ENCODE assay signal across 8 cellular contexts in genomic region chrX:49054073-49054762, GRCh38. TPM values are rescaled to one million over a fixed set of nuclear protein-coding genes. Genes with fewer than 3 reads are reported as not detected.
A peak's percentile ranks its signal among the peaks of the same experiment; 100 is the strongest.
DNase-seq lines count a peak whose midpoint lies in the region; ATAC-seq and TF ChIP-seq lines count a peak whose summit lies in the region.

No MANE protein-coding gene starts in this region.

- H3K4me1 ChIP-seq in DND-41 (ENCODE audit: insufficient read depth, low read length) (peaks cover 31% of the 10 kb centered on the region), fibroblast of lung (ENCODE audit: control insufficient read depth, extremely low read depth, insufficient read depth, low read length) (no peaks in the 10 kb centered on the region), prostate gland (replicated peaks) (no peaks in the 10 kb centered on the region)

- intact Hi-C loops in prostate gland (cut with DNase I) = no loop called here

- H4K20me1 ChIP-seq in DND-41 (ENCODE audit: insufficient read depth, low read length) (no peaks in the 10 kb centered on the region; the same call in 1 of the 2 replicates), fibroblast of lung (ENCODE audit: control insufficient read depth, extremely low read depth, insufficient read depth, low read length) (no peaks in the 10 kb centered on the region)

- H3K4me2 ChIP-seq in DND-41 (ENCODE audit: insufficient read depth, low read length) = peak overlapping the region; percentile 85
- H3K4me2 ChIP-seq in fibroblast of lung (ENCODE audit: extremely low read depth, insufficient read depth, low read length) = peak overlapping the region; percentile 25

- H3K79me2 ChIP-seq in DND-41 (ENCODE audit: insufficient read depth, low read length) = peaks cover 53% of the 10 kb centered on the region
- no peaks in the 10 kb centered on the region for H3K79me2 ChIP-seq in fibroblast of lung (ENCODE audit: control insufficient read depth, insufficient read depth, low read length)

- H3K27me3 ChIP-seq in DND-41 (ENCODE audit: insufficient read depth, low read length, poor library complexity) (no peaks in the 10 kb centered on the region), fibroblast of lung (ENCODE audit: control insufficient read depth, insufficient read depth, low read length) (no peaks in the 10 kb centered on the region), prostate gland (replicated peaks; ENCODE audit: insufficient read depth) (no peaks in the 10 kb centered on the region)

- no peak for ATAC-seq in DND-41 (ENCODE audit: insufficient read depth, low read depth)

- DNase-seq in DND-41 = no peak
- no peak for DNase-seq in SK-N-MC (ENCODE audit: low read depth, low spot score)
- DNase-seq in fibroblast of lung (ENCODE audit: low read depth in 2 of 2) = no peak
- no peak for DNase-seq in prostate gland (ENCODE audit: low spot score)
- DNase-seq in NCI-H2171 (lab: John Stamatoyannopoulos, UW) = no peak
- no peak for DNase-seq in NCI-H524 (lab: John Stamatoyannopoulos, UW)
- no peak for DNase-seq in DMS79 (lab: John Stamatoyannopoulos, UW)
- DNase-seq in activated gamma-delta T cell (lab: John Stamatoyannopoulos, UW) = no peak

- H3K4me3 ChIP-seq in DND-41 (ENCODE audit: low read depth in 1 of 2, low read length in 2 of 2) (peak overlapping the region; percentile 40 to 78; a peak in 3 of 4 replicates), SK-N-MC (peak overlapping the region; percentile 78), fibroblast of lung (replicated peaks in 1 of 4; ENCODE audit: control extremely low read depth in 1 of 4, insufficient read depth in 1 of 4, low read depth in 3 of 4, low read length in 4 of 4) (peak overlapping the region in 2 of 4 experiments; percentile 58 to 61), prostate gland (peak overlapping the region; percentile 55 to 56)

- peak overlapping the region; percentile 96 for H2AFZ ChIP-seq in DND-41 (ENCODE audit: low read depth, low read length)
- H2AFZ ChIP-seq in fibroblast of lung (ENCODE audit: low read length) = no peak overlapping the region

- no peaks in the 10 kb centered on the region for H3K9me3 ChIP-seq in DND-41 (ENCODE audit: insufficient read depth, low read length, severe bottlenecking)
- H3K9me3 ChIP-seq in SK-N-MC (ENCODE audit: low read depth, low read length) = no peaks in the 10 kb centered on the region
- no peaks in the 10 kb centered on the region for H3K9me3 ChIP-seq in fibroblast of lung (ENCODE audit: control insufficient read depth, insufficient read depth, low read depth, low read length)
- no peaks in the 10 kb centered on the region for H3K9me3 ChIP-seq in prostate gland

- TF ChIP-seq POLR2A in prostate gland (IDR thresholded peaks at IDR 0.05) = no peak

- peak overlapping the region; percentile 89 for H3K9ac ChIP-seq in DND-41 (ENCODE audit: low read depth, low read length)
- peak overlapping the region; percentile 68 for H3K9ac ChIP-seq in SK-N-MC (ENCODE audit: insufficient read length)
- no peak overlapping the region for H3K9ac ChIP-seq in fibroblast of lung (ENCODE audit: insufficient read depth, low read length)

- H3K27ac ChIP-seq in DND-41 (ENCODE audit: low read length) (peak overlapping the region; percentile 65), SK-N-MC (no peak overlapping the region), fibroblast of lung (ENCODE audit: insufficient read depth, low read length) (no peak overlapping the region), prostate gland (peak overlapping the region; percentile 82 to 88)

- no peaks in the 10 kb centered on the region for H3K36me3 ChIP-seq in DND-41 (ENCODE audit: insufficient read depth, low read length)
- H3K36me3 ChIP-seq in SK-N-MC (ENCODE audit: insufficient read depth, low read length) = no peaks in the 10 kb centered on the region
- no peaks in the 10 kb centered on the region for H3K36me3 ChIP-seq in fibroblast of lung (ENCODE audit: control insufficient read depth, insufficient read depth, low read length)
- H3K36me3 ChIP-seq in prostate gland = no peaks in the 10 kb centered on the region

- TF ChIP-seq CTCF in DND-41 (IDR thresholded peaks at IDR 0.05; ENCODE audit: borderline replicate concordance, extremely low read depth, low read length, poor library complexity, severe bottlenecking) (no peak), fibroblast of lung (conservative IDR thresholded peaks at IDR 0.05 in 1 of 2, IDR thresholded peaks at IDR 0.05 in 1 of 2; ENCODE audit: low read depth in 1 of 2, low read length in 2 of 2) (no peak), prostate gland (IDR thresholded peaks at IDR 0.05) (no peak)

- 86% methylated on average over 5 of the region's 5 CpGs for WGBS in prostate gland

RNA-seq across cellular contexts. Expression of gene CCDC120, which starts 4.6 kb away (rescaled TPM):
- total RNA-seq in fibroblast of lung (0.51 and 0.66 TPM in 2 replicates), prostate gland (10 to 100 TPM; 12.3 to 15.0 TPM)
- polyA plus RNA-seq in fibroblast of lung = 0.52 and 0.55 TPM in 2 replicates
- polyA plus RNA-seq in fibroblast of lung (2012) = 0.89 and 1.2 TPM in 2 replicates
- polyA minus RNA-seq in fibroblast of lung (ENCODE audit: low replicate concordance) = 2.0 and 2.2 TPM in 2 replicates

RNA-seq across cellular contexts. Expression of gene TFE3, which starts 11.1 kb away (rescaled TPM):
- 24.7 and 36.8 TPM in 2 replicates for total RNA-seq in fibroblast of lung
- 18.9 and 22.2 TPM in 2 replicates for polyA plus RNA-seq in fibroblast of lung
- polyA plus RNA-seq in fibroblast of lung (2012) = 59.2 and 65.5 TPM in 2 replicates
- polyA minus RNA-seq in fibroblast of lung (ENCODE audit: low replicate concordance) = 66.1 and 92.1 TPM in 2 replicates
- 10 to 100 TPM; 44.6 to 88.4 TPM for total RNA-seq in prostate gland

RNA-seq across cellular contexts. Expression of gene PRAF2, which starts 19.6 kb away (rescaled TPM):
- total RNA-seq in fibroblast of lung (6.4 and 11.9 TPM in 2 replicates), prostate gland (10 to 100 TPM; 13.9 to 42.9 TPM)
- 33.1 and 33.5 TPM in 2 replicates for polyA plus RNA-seq in fibroblast of lung
- polyA plus RNA-seq in fibroblast of lung (2012) = 91.9 and 93.9 TPM in 2 replicates
- polyA minus RNA-seq in fibroblast of lung (ENCODE audit: low replicate concordance) = 128 and 135 TPM in 2 replicates

RNA-seq across cellular contexts. Expression of gene WDR45, which starts 25.5 kb away (rescaled TPM):
- 59.8 TPM in 2 replicates for total RNA-seq in fibroblast of lung
- 69.4 and 76.4 TPM in 2 replicates for polyA plus RNA-seq in fibroblast of lung
- 63.3 and 72.8 TPM in 2 replicates for polyA plus RNA-seq in fibroblast of lung (2012)
- polyA minus RNA-seq in fibroblast of lung (ENCODE audit: low replicate concordance) = 132 and 139 TPM in 2 replicates
- total RNA-seq in prostate gland = 10 to 100 TPM; 67.8 to 93.6 TPM

RNA-seq across cellular contexts. Expression of gene GRIPAP1, which starts 52.2 kb away (rescaled TPM):
- total RNA-seq in fibroblast of lung (20.5 and 26.4 TPM in 2 replicates), prostate gland (10 to 100 TPM; 26.9 to 62.4 TPM)
- polyA plus RNA-seq in fibroblast of lung = 18.5 and 18.6 TPM in 2 replicates
- polyA plus RNA-seq in fibroblast of lung (2012) = 17.6 and 18.1 TPM in 2 replicates
- polyA minus RNA-seq in fibroblast of lung (ENCODE audit: low replicate concordance) = 11.9 and 21.7 TPM in 2 replicates

Comparison
In these comparisons a context has a peak if more than half of its experiments do, and no peak if none do; other contexts are left out.
1. H3K27ac ChIP-seq: peak in DND-41 (single experiment) and prostate gland (2 of 2); none in SK-N-MC (single experiment) and fibroblast of lung (single experiment).